In the genomic region with DNA sequence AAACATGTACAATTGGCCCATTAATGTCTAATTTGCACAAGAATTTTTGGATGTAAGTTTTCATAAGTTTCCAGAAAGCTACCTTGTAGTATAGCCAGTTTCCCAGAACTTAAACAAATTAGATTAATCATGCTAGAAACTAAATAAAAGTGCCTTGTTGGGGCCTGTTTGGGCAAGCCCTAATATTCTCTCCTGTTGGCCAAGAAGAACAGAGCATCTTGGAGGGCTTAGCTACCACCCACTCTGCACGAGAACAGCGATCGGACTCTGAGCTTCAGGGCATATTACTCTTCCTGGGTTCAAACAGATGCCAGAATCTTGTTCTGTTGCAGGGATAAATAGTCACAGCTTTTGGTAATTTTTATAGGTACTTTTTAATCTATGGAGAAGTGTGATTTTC, we compare ENCODE assay signal across 26 cellular contexts.
"Had no signal": no experiment of that assay in that cellular context is flagged by ENCODE, and none has a peak within 500 bp of the region (broad histone marks: within the 10 kb centered on the region; RNA-seq: fewer than 3 reads in every experiment).

No MANE protein-coding gene starts in this region.

- H3K4me1 ChIP-seq: body of pancreas, colonic mucosa had no signal

- H3K27ac Mint-ChIP-seq: activated CD4-positive, alpha-beta memory T cell treated with anti-CD3 and anti-CD28 coated beads, Interleukin-2, amount 10 ng/mL, durations not matched to agents 7 days and 5 days; activated CD4-positive, alpha-beta T cell treated with anti-CD3 and anti-CD28 coated beads for 36 hours; activated CD4-positive, alpha-beta T cell treated with anti-CD3 and anti-CD28 coated beads, Interleukin-2, amount 10 ng/mL, durations not matched to agents 24 days and 14 days; activated naive CD4-positive, alpha-beta T cell treated with anti-CD3 and anti-CD28 coated beads, Interleukin-2, amount 10 ng/mL, durations not matched to agents 7 days and 5 days; activated naive CD4-positive, alpha-beta T cell treated with anti-CD3 and anti-CD28 coated beads, Interleukin-2, amount 50 U/mL, for 72 hours; activated naive CD8-positive, alpha-beta T cell treated with anti-CD3 and anti-CD28 coated beads, Interleukin-2, amount 10 ng/mL, durations not matched to agents 7 days and 5 days; activated T-cell treated with anti-CD3 and anti-CD28 coated beads, Interleukin-2, amount 50 U/mL, for 24 hours; activated T-cell treated with anti-CD3 and anti-CD28 coated beads, Interleukin-2, amount 50 U/mL, for 72 hours; endodermal cell had no signal

- H3K27me3 ChIP-seq: body of pancreas, cardiac muscle cell, colonic mucosa, esophagus squamous epithelium had no signal

- H3K36me3 ChIP-seq: cardiac muscle cell, colonic mucosa, esophagus squamous epithelium had no signal

- H3K9me3 Mint-ChIP-seq: activated CD4-positive, alpha-beta memory T cell treated with anti-CD3 and anti-CD28 coated beads, Interleukin-2, amount 10 ng/mL, durations not matched to agents 7 days and 5 days; activated CD4-positive, alpha-beta T cell treated with anti-CD3 and anti-CD28 coated beads, Interleukin-2, amount 10 ng/mL, durations not matched to agents 24 days and 14 days; activated naive CD4-positive, alpha-beta T cell treated with anti-CD3 and anti-CD28 coated beads, Interleukin-2, amount 10 ng/mL, durations not matched to agents 7 days and 5 days; activated naive CD4-positive, alpha-beta T cell treated with anti-CD3 and anti-CD28 coated beads, Interleukin-2, amount 50 U/mL, for 72 hours; activated T-cell treated with anti-CD3 and anti-CD28 coated beads, Interleukin-2, amount 50 U/mL, for 24 hours; activated T-cell treated with anti-CD3 and anti-CD28 coated beads, Interleukin-2, amount 50 U/mL, for 72 hours; endodermal cell had no signal

- H3K36me3 Mint-ChIP-seq: activated naive CD4-positive, alpha-beta T cell treated with anti-CD3 and anti-CD28 coated beads, Interleukin-2, amount 10 ng/mL, durations not matched to agents 7 days and 5 days; activated naive CD4-positive, alpha-beta T cell treated with anti-CD3 and anti-CD28 coated beads, Interleukin-2, amount 50 U/mL, for 72 hours; activated naive CD8-positive, alpha-beta T cell treated with anti-CD3 and anti-CD28 coated beads, Interleukin-2, amount 10 ng/mL, durations not matched to agents 7 days and 5 days had no signal

- ATAC-seq: activated CD4-positive, alpha-beta T cell treated with anti-CD3 and anti-CD28 coated beads for 36 hours; activated naive CD4-positive, alpha-beta T cell treated with anti-CD3 and anti-CD28 coated beads, Interleukin-2, amount 50 U/mL, for 72 hours; activated T-cell treated with anti-CD3 and anti-CD28 coated beads, Interleukin-2, amount 50 U/mL, for 72 hours; body of pancreas had no signal

- H3K4me3 Mint-ChIP-seq: activated CD4-positive, alpha-beta memory T cell treated with anti-CD3 and anti-CD28 coated beads, Interleukin-2, amount 10 ng/mL, durations not matched to agents 7 days and 5 days; activated CD4-positive, alpha-beta T cell treated with anti-CD3 and anti-CD28 coated beads for 36 hours; activated CD4-positive, alpha-beta T cell treated with anti-CD3 and anti-CD28 coated beads, Interleukin-2, amount 10 ng/mL, durations not matched to agents 24 days and 14 days; activated naive CD4-positive, alpha-beta T cell treated with anti-CD3 and anti-CD28 coated beads, Interleukin-2, amount 10 ng/mL, durations not matched to agents 7 days and 5 days; activated naive CD8-positive, alpha-beta T cell treated with anti-CD3 and anti-CD28 coated beads, Interleukin-2, amount 10 ng/mL, durations not matched to agents 7 days and 5 days; activated T-cell treated with anti-CD3 and anti-CD28 coated beads, Interleukin-2, amount 50 U/mL, for 24 hours; activated T-cell treated with anti-CD3 and anti-CD28 coated beads, Interleukin-2, amount 50 U/mL, for 72 hours; endodermal cell had no signal

- H3K4me1 Mint-ChIP-seq: activated CD4-positive, alpha-beta memory T cell treated with anti-CD3 and anti-CD28 coated beads, Interleukin-2, amount 10 ng/mL, durations not matched to agents 7 days and 5 days; activated CD4-positive, alpha-beta T cell treated with anti-CD3 and anti-CD28 coated beads for 36 hours; activated CD4-positive, alpha-beta T cell treated with anti-CD3 and anti-CD28 coated beads, Interleukin-2, amount 10 ng/mL, durations not matched to agents 24 days and 14 days; activated naive CD4-positive, alpha-beta T cell treated with anti-CD3 and anti-CD28 coated beads, Interleukin-2, amount 10 ng/mL, durations not matched to agents 7 days and 5 days; activated naive CD8-positive, alpha-beta T cell treated with anti-CD3 and anti-CD28 coated beads, Interleukin-2, amount 10 ng/mL, durations not matched to agents 7 days and 5 days had no signal

- DNase-seq: activated CD4-positive, alpha-beta memory T cell treated with anti-CD3 and anti-CD28 coated beads, Interleukin-2, amount 10 ng/mL, durations not matched to agents 7 days and 5 days; activated CD4-positive, alpha-beta T cell treated with anti-CD3 and anti-CD28 coated beads for 36 hours; activated CD4-positive, alpha-beta T cell treated with anti-CD3 and anti-CD28 coated beads, Interleukin-2, amount 10 ng/mL, durations not matched to agents 24 days and 14 days; activated CD4-positive, CD25-positive, alpha-beta regulatory T cell; activated CD4-positive, CD25-positive, alpha-beta regulatory T cell treated with anti-CD3 and anti-CD28 coated beads, Interleukin-2, amount 50 U/mL, for 72 hours; activated CD8-positive, alpha-beta memory T cell treated with anti-CD3 and anti-CD28 coated beads, Interleukin-2, amount 50 U/mL, for 48 hours; activated gamma-delta T cell; activated naive CD4-positive, alpha-beta T cell; activated naive CD4-positive, alpha-beta T cell treated with anti-CD3 and anti-CD28 coated beads, Interleukin-2, amount 10 ng/mL, durations not matched to agents 7 days and 5 days; activated naive CD8-positive, alpha-beta T cell treated with anti-CD3 and anti-CD28 coated beads, Interleukin-2, amount 10 ng/mL, durations not matched to agents 7 days and 5 days; activated T-cell treated with anti-CD3 and anti-CD28 coated beads for 4 hours; activated T-cell treated with anti-CD3 and anti-CD28 coated beads, Interleukin-2, amount 50 U/mL, for 24 hours; activated T-cell treated with anti-CD3 and anti-CD28 coated beads, Interleukin-2, amount 50 U/mL, for 72 hours; body of pancreas; central memory CD4-positive, alpha-beta T cell; cerebellar nuclear complex; colonic mucosa; dorsolateral prefrontal cortex; effector memory CD4-positive, alpha-beta T cell; endodermal cell; erythroblast; esophagus squamous epithelium; head of caudate nucleus; T-helper 2 cell had no signal

- H3K4me3 ChIP-seq: body of pancreas, cardiac muscle cell, colonic mucosa, dorsolateral prefrontal cortex, esophagus squamous epithelium had no signal

- H3K27me3 Mint-ChIP-seq: activated CD4-positive, alpha-beta T cell treated with anti-CD3 and anti-CD28 coated beads, Interleukin-2, amount 10 ng/mL, durations not matched to agents 24 days and 14 days; activated naive CD4-positive, alpha-beta T cell treated with anti-CD3 and anti-CD28 coated beads, Interleukin-2, amount 10 ng/mL, durations not matched to agents 7 days and 5 days had no signal

- H3K27ac ChIP-seq: body of pancreas, cardiac muscle cell, colonic mucosa, dorsolateral prefrontal cortex, esophagus squamous epithelium had no signal

- H3K9me3 ChIP-seq: body of pancreas, colonic mucosa, esophagus squamous epithelium had no signal
